Comparison of ENCODE assay signal across 28 cellular contexts in genomic region chr1:229464672-229465071, GRCh38. TPM values are rescaled to one million over a fixed set of nuclear protein-coding genes. Genes with fewer than 3 reads are reported as not detected.
"Had no signal": no experiment of that assay in that cellular context is flagged by ENCODE, and none has a peak within 500 bp of the region (broad histone marks: within the 10 kb centered on the region; RNA-seq: fewer than 3 reads in every experiment).

No MANE protein-coding gene starts in this region.

- DNase-seq: dermis blood vessel endothelial cell; dorsolateral prefrontal cortex; effector CD4-positive, alpha-beta T cell; effector memory CD4-positive, alpha-beta T cell; foreskin fibroblast; foreskin melanocyte; gastrocnemius medialis; glutamatergic neuron; head of caudate nucleus; heart right ventricle; hippocampal formation; left cardiac atrium; left lung; left ventricle myocardium superior; lower lobe of right lung; mesenchymal stem cell; mucosa of descending colon; naive B cell had no signal

- H3K9me3 ChIP-seq: esophagus muscularis mucosa, gastrocnemius medialis, heart right ventricle, left lung, lower lobe of right lung, mucosa of descending colon had no signal

- FAIRE-seq: colon, endothelial cell of umbilical vein, islet of Langerhans, keratinocyte had no signal

- H3K27me3 ChIP-seq: dorsolateral prefrontal cortex, esophagus muscularis mucosa, gastrocnemius medialis, heart right ventricle, left lung had no signal

- H3K27ac ChIP-seq: coronary artery, dorsolateral prefrontal cortex, esophagus muscularis mucosa, gastrocnemius medialis, heart right ventricle, left lung, lower lobe of right lung had no signal

- H3K4me3 ChIP-seq: coronary artery, dorsolateral prefrontal cortex, esophagus muscularis mucosa, gastrocnemius medialis, heart right ventricle, left lung, lower lobe of right lung, mucosa of descending colon had no signal

- H3K4me1 ChIP-seq: esophagus muscularis mucosa, left lung, lower lobe of right lung had no signal

RNA-seq across cellular contexts. Expression of gene ACTA1, which starts 30.8 kb away (rescaled TPM):
- total RNA-seq: epithelial cell of proximal tubule, glomerular endothelial cell, lung microvascular endothelial cell, mesenteric fat pad had no signal
